21 cellular contexts compared by ENCODE assay signal in the genomic region with DNA sequence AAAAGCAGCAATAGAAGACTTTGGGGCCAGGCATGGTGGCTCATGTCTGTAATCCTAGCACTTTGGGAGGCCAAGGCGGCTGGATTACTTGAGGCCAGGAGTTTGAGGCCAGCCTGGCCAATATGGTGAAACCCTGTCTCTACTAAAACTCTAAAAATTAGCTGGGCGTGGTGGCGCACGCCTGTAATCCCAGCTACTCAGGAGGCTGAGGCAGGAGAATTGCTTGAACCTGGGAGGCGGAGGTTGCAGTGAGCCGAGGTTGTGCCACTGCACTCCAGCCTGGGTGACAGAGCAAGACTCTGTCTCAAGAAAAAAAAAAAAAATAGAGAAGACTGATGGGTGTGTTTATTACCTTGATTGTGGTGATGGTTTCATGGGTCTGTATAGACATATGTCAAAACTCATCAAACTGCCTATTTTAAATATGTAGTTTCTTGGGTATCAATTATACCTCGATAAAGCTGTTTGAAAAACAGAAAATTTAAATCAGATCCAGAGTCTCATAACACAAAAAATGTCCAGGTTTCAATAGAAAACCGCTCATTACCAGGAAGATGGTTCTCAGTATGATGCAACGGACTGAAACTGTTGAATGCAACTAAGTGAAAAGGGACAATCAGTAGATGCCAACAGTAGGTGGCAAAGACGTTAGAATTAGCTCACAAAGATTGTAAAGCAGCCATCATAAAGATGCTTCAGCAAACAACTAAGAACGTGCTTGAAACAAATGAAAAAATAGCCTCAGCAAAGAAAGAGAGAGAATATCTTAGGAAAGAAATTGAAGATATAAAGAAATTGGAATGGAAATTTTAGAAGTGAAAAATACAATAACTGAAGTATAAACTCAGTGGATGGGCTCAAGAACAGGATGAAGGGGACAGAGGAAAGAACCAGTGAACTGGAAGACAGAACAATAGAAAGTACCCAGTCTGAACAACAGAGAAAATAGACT. TPM values are rescaled to one million over a fixed set of nuclear protein-coding genes. Genes with fewer than 3 reads are reported as not detected.
DNase-seq lines count a peak whose midpoint lies in the region; ATAC-seq, FAIRE-seq and TF ChIP-seq lines count a peak whose summit lies in the region.
"Had no signal": no experiment of that assay in that cellular context is flagged by ENCODE, and none has a peak within 500 bp of the region (broad histone marks: within the 10 kb centered on the region; RNA-seq: fewer than 3 reads in every experiment).

No MANE protein-coding gene starts in this region.

- WGBS in HepG2 (ENCODE audit: low lambda C conversion rate): 39% methylated on average over 11 of the region's 11 CpGs
- WGBS in right lobe of liver (ENCODE audit: insufficient coverage, low coverage, low lambda C conversion rate, missing lambda C conversion rate): 69% methylated on average over 11 of the region's 11 CpGs
- 76 to 84% (median 81%) methylated on average over 11 of the region's 11 CpGs for WGBS in spleen, 5 donors

- TF ChIP-seq RAD21 in HepG2 (CRISPR knock-in tag; IDR thresholded peaks at IDR 0.05): no peak

- BruUV-seq in HepG2 (replicated peaks; lab: Mats Ljungman, UMichigan): no TSS peak

- H3K27me3 Mint-ChIP-seq in WTC11 (ENCODE audit: low read depth): peaks cover 4% of the 10 kb centered on the region

- peaks cover 0 to 10% of the 10 kb centered on the region in 2 experiments; a peak in 3 of 5 replicates for H3K27me3 ChIP-seq in HepG2 (ENCODE audit: control insufficient read depth in 1 of 2, insufficient read depth in 2 of 2, low read length in 2 of 2)
- no peaks in the 10 kb centered on the region for H3K27me3 ChIP-seq in right lobe of liver
- no peaks in the 10 kb centered on the region for H3K27me3 ChIP-seq in neutrophil
- peaks cover 0 to 33% (median 11%) of the 10 kb centered on the region in 7 donors for H3K27me3 ChIP-seq in spleen (replicated peaks in 1 of 7)

- H3K4me2 ChIP-seq in HepG2 (ENCODE audit: low read depth, low read length): no peak overlapping the region

- no peaks in the 10 kb centered on the region for H3K79me2 ChIP-seq in HepG2 (ENCODE audit: insufficient read depth, low read length)

- H3K36me3 ChIP-seq in HepG2 (replicated peaks in 1 of 2; ENCODE audit: control insufficient read depth in 1 of 2, insufficient read depth in 2 of 2, low read length in 2 of 2) (no peaks in the 10 kb centered on the region), right lobe of liver (no peaks in the 10 kb centered on the region), neutrophil (no peaks in the 10 kb centered on the region), spleen (no peaks in the 10 kb centered on the region)
- H3K36me3 ChIP-seq: MG63 had no signal

- H3K9ac ChIP-seq in HepG2 (ENCODE audit: insufficient read depth, low read depth, low read length): no peak overlapping the region

- CTCF ChIA-PET in HepG2 (lab: Yijun Ruan, JAX; ENCODE audit: low intra/inter-chr PET ratio, low total read pairs) (no interaction called here), WTC11 (lab: Charles Lee) (interaction anchor here (0.8 to 5.3 kb wide), 9 partner anchors 9 to 82 kb away, joined by 4 to 70 read pairs (median 24); partner anchors contain the start of gene GP1BB)

- DNase-seq in HepG2 (ENCODE audit: low spot score): no peak
- DNase-seq in right lobe of liver: no peak
- peak; percentile 26 for DNase-seq in MV-4-11 (lab: John Stamatoyannopoulos, UW)
- DNase-seq in WTC11 (ENCODE audit: low spot score): no peak
- no peak for DNase-seq in spleen
- DNase-seq in dedifferentiated amniotic fluid mesenchymal stem cell (ENCODE audit: extremely low spot score): no peak
- DNase-seq in NCI-H510A treated with DMSO at 0.1 percent for 48 hours (lab: John Stamatoyannopoulos, UW): no peak
- DNase-seq: Calu3; CD8-positive, alpha-beta T cell; HFFc6; MG63; NCI-H1105 treated with DMSO at 0.1 percent for 48 hours; NCI-H1694 treated with DMSO at 0.1 percent for 48 hours; NCI-H2227 treated with DMSO at 0.1 percent for 48 hours; NCI-H524; Right ventricle myocardium superior; SW 1271 had no signal

- H3K4me3 Mint-ChIP-seq in WTC11: no peak overlapping the region
- H3K4me3 Mint-ChIP-seq: CD8-positive, alpha-beta T cell; HFFc6 had no signal

- H3K9me3 ChIP-seq in HepG2 (ENCODE audit: low read length) (no peaks in the 10 kb centered on the region), right lobe of liver (no peaks in the 10 kb centered on the region), neutrophil (no peaks in the 10 kb centered on the region), spleen (no peaks in the 10 kb centered on the region)

- intact Hi-C loops in HepG2 (cut with micrococcal nuclease; ENCODE audit: unreplicated experiment): no loop called here
- intact Hi-C loops in right lobe of liver (cut with DNase I): no loop called here
- intact Hi-C loops in spleen (cut with DNase I; ENCODE audit: low total_unique reads): no loop called here

- FAIRE-seq in HepG2 (lab: Jason Lieb, UNC): no peak
- FAIRE-seq: GM12891, GM18507, RCC 7860 had no signal

- TF ChIP-seq CTCF in HepG2 (CRISPR knock-in tag; IDR thresholded peaks at IDR 0.05) (no peak), right lobe of liver (IDR thresholded peaks at IDR 0.05) (no peak), WTC11 (IDR thresholded peaks at IDR 0.05) (no peak), neutrophil (IDR thresholded peaks at IDR 0.05) (no peak), spleen (IDR thresholded peaks at IDR 0.05 in 8 of 11, conservative IDR thresholded peaks at IDR 0.05 in 3 of 11) (no peak)

- TF ChIP-seq EP300 in HepG2 (IDR thresholded peaks at IDR 0.05; ENCODE audit: low read depth in 2 of 2, low read length in 2 of 2): no peak
- no peak for TF ChIP-seq EP300 in HepG2 (CRISPR knock-in tag; IDR thresholded peaks at IDR 0.05; ENCODE audit: borderline replicate concordance)

- H3K4me3 ChIP-seq in HepG2 (replicated peaks in 1 of 3; ENCODE audit: insufficient read depth in 1 of 3, low read depth in 2 of 3, low read length in 3 of 3): no peak overlapping the region
- no peak overlapping the region for H3K4me3 ChIP-seq in right lobe of liver
- no peak overlapping the region for H3K4me3 ChIP-seq in neutrophil (ENCODE audit: low read depth in 1 of 2, low read length in 1 of 2)
- H3K4me3 ChIP-seq in spleen: no peak overlapping the region
- H3K4me3 ChIP-seq: MG63 had no signal

- ATAC-seq in HepG2: no peak
- ATAC-seq in right lobe of liver: no peak
- ATAC-seq in WTC11: no peak
- ATAC-seq: CD8-positive, alpha-beta T cell had no signal

- no peak for TF ChIP-seq POLR2A in HepG2 (IDR thresholded peaks at IDR 0.05; ENCODE audit: insufficient read depth in 1 of 2, low read depth in 2 of 2, low read length in 2 of 2)
- no peak for TF ChIP-seq POLR2A in right lobe of liver (IDR thresholded peaks at IDR 0.05)
- TF ChIP-seq POLR2A in spleen (IDR thresholded peaks at IDR 0.05): no peak

- in situ Hi-C loops in HepG2 (cut with HindIII; ENCODE audit: extremely low pct_ligation_motif_present, low pct_unique_long_range_greater_than_20kb): no loop called here

- H3K4me1 Mint-ChIP-seq in WTC11: peaks cover 11% of the 10 kb centered on the region

- no peak overlapping the region for H3K27ac Mint-ChIP-seq in WTC11
- H3K27ac Mint-ChIP-seq: CD8-positive, alpha-beta T cell; HFFc6 had no signal

- H3K4me1 ChIP-seq in HepG2 (ENCODE audit: insufficient read depth, low read length): no peaks in the 10 kb centered on the region
- H3K4me1 ChIP-seq in right lobe of liver: no peaks in the 10 kb centered on the region
- H3K4me1 ChIP-seq in neutrophil (ENCODE audit: control insufficient read depth in 1 of 2, insufficient read depth in 1 of 2, low read depth in 1 of 2, low read length in 1 of 2): peaks cover 38 to 49% of the 10 kb centered on the region in 2 experiments
- H3K4me1 ChIP-seq in spleen: peaks cover 0 to 4% (median 0%) of the 10 kb centered on the region in 6 donors

- H3K9me3 Mint-ChIP-seq in WTC11: peaks cover 27% of the 10 kb centered on the region
- H3K9me3 Mint-ChIP-seq: CD8-positive, alpha-beta T cell; HFFc6 had no signal

- POLR2A ChIA-PET in HepG2 (lab: Yijun Ruan, JAX) (no interaction called here), WTC11 (lab: Charles Lee) (no interaction called here)

- H2AFZ ChIP-seq in HepG2 (ENCODE audit: low read length): no peak overlapping the region

- H4K20me1 ChIP-seq in HepG2 (ENCODE audit: insufficient read depth, low read length): no peaks in the 10 kb centered on the region

- no peaks in the 10 kb centered on the region for H3K36me3 Mint-ChIP-seq in WTC11
- H3K36me3 Mint-ChIP-seq: CD8-positive, alpha-beta T cell had no signal

- H3K27ac ChIP-seq in HepG2 (ENCODE audit: extremely low read length, insufficient read depth, low read length): no peak overlapping the region
- H3K27ac ChIP-seq in right lobe of liver: no peak overlapping the region
- peak overlapping the region; percentile 31 for H3K27ac ChIP-seq in neutrophil
- no peak overlapping the region for H3K27ac ChIP-seq in spleen

RNA-seq across cellular contexts. Expression of gene SEPTIN5, which starts 33.1 kb away (rescaled TPM):
- total RNA-seq in HepG2 (2016; rRNA removed; fragmentation: Illumina TruSeq; extraction: Trizol) (not detected in 2 replicates), right lobe of liver (1 to 10 TPM; 1.3 to 3.7 (median 2.1) TPM), WTC11 (2021) (12.6 to 22.4 TPM (median 15.2 TPM) in 3 replicates), spleen (10 to 100 TPM in 6 of 7 donors, 1 to 10 TPM in 1; 9.2 to 19.2 (median 13.1) TPM)
- total RNA-seq in HepG2 (2016; cell fraction: cytosol; rRNA removed; fragmentation: Illumina TruSeq; extraction: Trizol; ENCODE audit: low read depth): 0.09 and 0.20 TPM in 2 replicates
- total RNA-seq in HepG2 (2016; cell fraction: insoluble cytoplasmic fraction; rRNA removed; fragmentation: Illumina TruSeq; extraction: Trizol): not detected in 2 replicates
- 0.06 and 0.10 TPM in 2 replicates for total RNA-seq in HepG2 (2016; cell fraction: membrane; rRNA removed; fragmentation: Illumina TruSeq; extraction: Trizol)
- total RNA-seq in HepG2 (2016; cell fraction: nucleus; rRNA removed; fragmentation: Illumina TruSeq; extraction: Trizol): not detected in 2 replicates
- polyA plus RNA-seq in HepG2 (2011; rRNA removed) (0.33 and 0.55 TPM in 2 replicates), spleen (1 to 10 TPM; 4.0 to 7.5 (median 4.3) TPM)
- 0.04 TPM in 1 of 2 replicates, not detected in the other for polyA plus RNA-seq in HepG2 (2011; cell fraction: cytosol; rRNA removed)
- polyA plus RNA-seq in HepG2 (2011; cell fraction: nucleus; rRNA removed): 0.57 and 0.82 TPM in 2 replicates
- polyA plus RNA-seq in HepG2 (2012): 0.08 TPM in 1 of 2 replicates, not detected in the other
- polyA plus RNA-seq in HepG2 (2016; cell fraction: cytosol; fragmentation: Illumina TruSeq; extraction: Trizol; ENCODE audit: low read depth): 0.15 and 0.23 TPM in 2 replicates
- not detected in 2 replicates for polyA plus RNA-seq in HepG2 (2016; cell fraction: insoluble cytoplasmic fraction; fragmentation: Illumina TruSeq; extraction: Trizol; ENCODE audit: low read depth)
- polyA plus RNA-seq in HepG2 (2016; cell fraction: membrane; fragmentation: Illumina TruSeq; extraction: Trizol; ENCODE audit: low read depth): 0.23 and 0.58 TPM in 2 replicates
- 0.28 TPM in 1 of 2 replicates, not detected in the other for polyA plus RNA-seq in HepG2 (2016; cell fraction: nucleus; fragmentation: Illumina TruSeq; extraction: Trizol; ENCODE audit: insufficient read depth, low read depth)
- polyA minus RNA-seq in HepG2 (2011; rRNA and poly(A)+ RNA removed; ENCODE audit: low replicate concordance): 1.0 and 1.5 TPM in 2 replicates
- polyA minus RNA-seq in HepG2 (2011; cell fraction: cytosol; rRNA and poly(A)+ RNA removed): not detected in 2 replicates
- polyA minus RNA-seq in HepG2 (2011; cell fraction: nucleus; rRNA and poly(A)+ RNA removed): 0.77 TPM in 1 of 2 replicates, not detected in the other

RNA-seq across cellular contexts. Expression of gene GP1BB, which starts 42.2 kb away (rescaled TPM):
- total RNA-seq in HepG2 (2016; rRNA removed; fragmentation: Illumina TruSeq; extraction: Trizol) (not detected in 2 replicates), right lobe of liver (1 to 10 TPM in 1 of 6 experiments, under 1 TPM in 4, not detected in 1; 0.15 to 1.3 (median 0.62) TPM), WTC11 (2021) (1.4 to 4.3 TPM (median 3.3 TPM) in 3 replicates), spleen (10 to 100 TPM in 6 of 7 donors, 1 to 10 TPM in 1; 6.9 to 25.4 (median 16.5) TPM)
- not detected in 2 replicates for total RNA-seq in HepG2 (2016; cell fraction: cytosol; rRNA removed; fragmentation: Illumina TruSeq; extraction: Trizol; ENCODE audit: low read depth)
- total RNA-seq in HepG2 (2016; cell fraction: insoluble cytoplasmic fraction; rRNA removed; fragmentation: Illumina TruSeq; extraction: Trizol): not detected in 2 replicates
- 0.10 TPM in 1 of 2 replicates, not detected in the other for total RNA-seq in HepG2 (2016; cell fraction: membrane; rRNA removed; fragmentation: Illumina TruSeq; extraction: Trizol)
- total RNA-seq in HepG2 (2016; cell fraction: nucleus; rRNA removed; fragmentation: Illumina TruSeq; extraction: Trizol): not detected in 2 replicates
- polyA plus RNA-seq in HepG2 (2011; rRNA removed) (0.07 TPM in 1 of 2 replicates, not detected in the other), spleen (1 to 10 TPM; 4.2 to 5.1 (median 4.8) TPM)
- 0.16 TPM in 1 of 2 replicates, not detected in the other for polyA plus RNA-seq in HepG2 (2011; cell fraction: cytosol; rRNA removed)
- 0.47 TPM in 1 of 2 replicates, not detected in the other for polyA plus RNA-seq in HepG2 (2011; cell fraction: nucleus; rRNA removed)
- not detected in 2 replicates for polyA plus RNA-seq in HepG2 (2012)
- not detected in 2 replicates for polyA plus RNA-seq in HepG2 (2016; cell fraction: cytosol; fragmentation: Illumina TruSeq; extraction: Trizol; ENCODE audit: low read depth)
- polyA plus RNA-seq in HepG2 (2016; cell fraction: insoluble cytoplasmic fraction; fragmentation: Illumina TruSeq; extraction: Trizol; ENCODE audit: low read depth): not detected in 2 replicates
- polyA plus RNA-seq in HepG2 (2016; cell fraction: membrane; fragmentation: Illumina TruSeq; extraction: Trizol; ENCODE audit: low read depth): not detected in 2 replicates
- polyA plus RNA-seq in HepG2 (2016; cell fraction: nucleus; fragmentation: Illumina TruSeq; extraction: Trizol; ENCODE audit: insufficient read depth, low read depth): not detected in 2 replicates
- 0.32 TPM in 1 of 2 replicates, not detected in the other for polyA minus RNA-seq in HepG2 (2011; rRNA and poly(A)+ RNA removed; ENCODE audit: low replicate concordance)
- not detected in 2 replicates for polyA minus RNA-seq in HepG2 (2011; cell fraction: cytosol; rRNA and poly(A)+ RNA removed)
- not detected in 2 replicates for polyA minus RNA-seq in HepG2 (2011; cell fraction: nucleus; rRNA and poly(A)+ RNA removed)
- total RNA-seq: Calu3, Right ventricle myocardium superior had no signal

Comparison
In these comparisons a context has a peak if more than half of its experiments do, and no peak if none do; other contexts are left out.
1. Of the 50 proteins assayed by ChIP-seq in both HepG2 and WTC11: peak only in HepG2: none; only in WTC11: GABPB1; in both: none; in neither: 49.